Comparison of ENCODE assay signal across 14 cellular contexts in genomic region chr10:4372601-4373000, GRCh38.
DNase-seq lines count a peak whose midpoint lies in the region; ATAC-seq and TF ChIP-seq lines count a peak whose summit lies in the region.
"Had no signal": no experiment of that assay in that cellular context is flagged by ENCODE, and none has a peak within 500 bp of the region (broad histone marks: within the 10 kb centered on the region; RNA-seq: fewer than 3 reads in every experiment).

No MANE protein-coding gene starts in this region.

- no peak overlapping the region for H2BK15ac ChIP-seq in neuronal stem cell (ENCODE audit: low read length)

- H2BK12ac ChIP-seq in neuronal stem cell (ENCODE audit: low read length): no peak overlapping the region

- H3K18ac ChIP-seq in neuronal stem cell (ENCODE audit: low read length): no peak overlapping the region

- H4K8ac ChIP-seq in neuronal stem cell (ENCODE audit: low read depth, low read length): no peak overlapping the region

- H3K27ac ChIP-seq in neuronal stem cell (replicated peaks; ENCODE audit: low read length): no peak overlapping the region
- H3K27ac ChIP-seq: 22Rv1 had no signal

- no CpG with 5 or more reads among the region's 6 CpGs for WGBS in neuronal stem cell (ENCODE audit: extremely low coverage in 2 of 2, insufficient read length in 2 of 2, insufficient replicate concordance in 1 of 2), 2 donors

- intact Hi-C loops in left colon (cut with DNase I, micrococcal nuclease): no loop called here

- H3K9ac ChIP-seq in neuronal stem cell (ENCODE audit: low read depth, low read length, poor library complexity): no peak overlapping the region

- H2AK5ac ChIP-seq in neuronal stem cell (ENCODE audit: low read depth, low read length): no peak overlapping the region

- H3K4me1 Mint-ChIP-seq in type B pancreatic cell (ENCODE audit: unreplicated experiment): peaks cover 23% of the 10 kb centered on the region

- peaks cover 5% of the 10 kb centered on the region for H3K9me3 Mint-ChIP-seq in type B pancreatic cell
- H3K9me3 Mint-ChIP-seq: activated T-helper 1 cell treated with anti-CD3 and anti-CD28 coated beads, Interleukin-12 subunit alpha, Interleukin-12 subunit beta, Interleukin-2, Interleukin-4 antibody, amounts not matched to agents 30 ng/mL and 10 ng/mL and 1 ng/mL, durations not matched to agents 14 hours and 24 hours and 36 hours; natural killer cell; stimulated activated naive CD8-positive, alpha-beta T cell treated with anti-CD3 and anti-CD28 coated beads, Interleukin-15, Interleukin-2, amounts not matched to agents 100 ng/mL and 50 ng/mL, for 24 hours had no signal

- H3K4ac ChIP-seq in neuronal stem cell (ENCODE audit: low read length): no peak overlapping the region

- H3K14ac ChIP-seq in neuronal stem cell (ENCODE audit: low read length): no peak overlapping the region

- H3K27ac Mint-ChIP-seq in type B pancreatic cell: peak overlapping the region; percentile 52
- H3K27ac Mint-ChIP-seq: activated T-helper 1 cell treated with anti-CD3 and anti-CD28 coated beads, Interleukin-12 subunit alpha, Interleukin-12 subunit beta, Interleukin-2, Interleukin-4 antibody, amounts not matched to agents 30 ng/mL and 10 ng/mL and 1 ng/mL, durations not matched to agents 14 hours and 24 hours and 36 hours; natural killer cell; stimulated activated naive CD8-positive, alpha-beta T cell treated with anti-CD3 and anti-CD28 coated beads, Interleukin-15, Interleukin-2, amounts not matched to agents 100 ng/mL and 50 ng/mL, for 24 hours had no signal

- no peaks in the 10 kb centered on the region for H3K27me3 Mint-ChIP-seq in type B pancreatic cell

- H3K23ac ChIP-seq in neuronal stem cell (ENCODE audit: low read depth, low read length, poor library complexity): no peak overlapping the region

- peak overlapping the region; percentile 46 for H3K4me3 Mint-ChIP-seq in type B pancreatic cell
- H3K4me3 Mint-ChIP-seq: activated T-helper 1 cell treated with anti-CD3 and anti-CD28 coated beads, Interleukin-12 subunit alpha, Interleukin-12 subunit beta, Interleukin-2, Interleukin-4 antibody, amounts not matched to agents 30 ng/mL and 10 ng/mL and 1 ng/mL, durations not matched to agents 14 hours and 24 hours and 36 hours; natural killer cell; stimulated activated naive CD8-positive, alpha-beta T cell treated with anti-CD3 and anti-CD28 coated beads, Interleukin-15, Interleukin-2, amounts not matched to agents 100 ng/mL and 50 ng/mL, for 24 hours had no signal

- H2AFZ ChIP-seq in neuronal stem cell (ENCODE audit: low read length): no peak overlapping the region

- peaks cover 0 to 5% of the 10 kb centered on the region in 2 donors for H3K4me1 ChIP-seq in neuronal stem cell (ENCODE audit: control insufficient read depth in 2 of 2, insufficient read depth in 1 of 2, low read depth in 1 of 2, low read length in 2 of 2)

- H3K27me3 ChIP-seq in neuronal stem cell (ENCODE audit: control insufficient read depth in 3 of 3, insufficient read depth in 3 of 3, low read depth in 1 of 3, low read length in 3 of 3): no peaks in the 10 kb centered on the region

- peaks cover 0 to 3% of the 10 kb centered on the region in 2 donors for H3K9me3 ChIP-seq in neuronal stem cell (replicated peaks in 1 of 2; ENCODE audit: control insufficient read depth in 2 of 2, insufficient read depth in 1 of 2, low read depth in 1 of 2, low read length in 2 of 2)

- no peak overlapping the region for H2BK5ac ChIP-seq in neuronal stem cell (ENCODE audit: low read length)

- no peak overlapping the region for H2BK120ac ChIP-seq in neuronal stem cell (ENCODE audit: low read depth, low read length)

- H3K36me3 Mint-ChIP-seq in type B pancreatic cell: no peaks in the 10 kb centered on the region
- H3K36me3 Mint-ChIP-seq: natural killer cell had no signal

- no peak overlapping the region for H3K4me3 ChIP-seq in cardiac fibroblast (replicated peaks in 1 of 2; ENCODE audit: low read depth in 2 of 2, low read length in 2 of 2)
- no peak overlapping the region for H3K4me3 ChIP-seq in neuronal stem cell (ENCODE audit: low read length in 2 of 2)

- TF ChIP-seq CTCF in cardiac fibroblast (IDR thresholded peaks at IDR 0.05; ENCODE audit: low read depth, low read length) (no peak), type B pancreatic cell (conservative IDR thresholded peaks at IDR 0.05) (no peak)

- DNase-seq in NOMO-1 (lab: John Stamatoyannopoulos, UW; ENCODE audit: unreplicated experiment in 2 of 2) (peak; percentile 16 to 40), NOMO-1 treated with dmso at 0.1 percent for 144 hours (lab: John Stamatoyannopoulos, UW; ENCODE audit: unreplicated experiment) (no peak), cardiac fibroblast (ENCODE audit: low read depth in 2 of 2) (peak; percentile 98 to 100), left colon (no peak), type B pancreatic cell (ENCODE audit: extremely low spot score, unreplicated experiment) (no peak), SW 1271 (lab: John Stamatoyannopoulos, UW) (no peak), neuronal stem cell (ENCODE audit: low spot score) (no peak)
- DNase-seq: natural killer cell, NCI-H1105 had no signal

- no peak overlapping the region for H3K4me2 ChIP-seq in neuronal stem cell (ENCODE audit: insufficient read depth, low read length, poor library complexity, severe bottlenecking)

- no peaks in the 10 kb centered on the region for H3K36me3 ChIP-seq in neuronal stem cell (replicated peaks in 1 of 2; ENCODE audit: control insufficient read depth in 2 of 2, insufficient read depth in 2 of 2, low read length in 2 of 2)

- no peak overlapping the region for H4K91ac ChIP-seq in neuronal stem cell (ENCODE audit: low read depth, low read length, poor library complexity)

- no peaks in the 10 kb centered on the region for H3K79me1 ChIP-seq in neuronal stem cell (ENCODE audit: low read depth, low read length)

- ATAC-seq in left colon (peak; percentile 37), HG03342 (IDR thresholded peaks at IDR 0.05; ENCODE audit: unreplicated experiment) (no peak)
- ATAC-seq: activated CD4-positive, CD25-positive, alpha-beta regulatory T cell treated with anti-CD3 and anti-CD28 coated beads, Interleukin-2, amount 50 U/mL, for 24 hours had no signal

Comparison
In these comparisons a context has a peak if more than half of its experiments do, and no peak if none do; other contexts are left out.
1. DNase-seq: peak in NOMO-1 (2 of 2) and cardiac fibroblast (2 of 2); none in NOMO-1 treated with dmso at 0.1 percent for 144 hours (single experiment), left colon (0 of 2), type B pancreatic cell (single experiment), SW 1271 (0 of 2) and neuronal stem cell (single experiment).